In the genomic region with DNA sequence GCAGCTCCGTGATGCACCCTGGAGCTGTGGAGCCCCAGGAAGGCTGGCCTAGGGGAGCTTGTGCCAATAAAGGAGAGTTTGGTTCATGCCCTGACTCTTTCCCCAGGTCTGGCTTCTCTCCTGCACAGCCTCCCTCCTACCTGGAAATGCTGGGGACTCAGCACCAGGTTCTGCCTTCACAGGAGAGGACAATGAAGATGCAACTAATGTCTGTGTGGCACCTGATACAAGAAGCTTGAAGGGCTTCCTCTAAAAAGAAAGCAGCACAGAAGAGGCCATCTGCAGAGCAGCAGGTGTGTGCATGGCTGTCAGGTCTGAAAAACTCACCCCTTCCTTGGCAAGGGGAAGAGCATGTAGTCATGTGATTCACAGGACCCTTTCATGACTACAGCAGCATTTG, we compare ENCODE assay signal across 26 cellular contexts.
"Had no signal": no experiment of that assay in that cellular context is flagged by ENCODE, and none has a peak within 500 bp of the region (broad histone marks: within the 10 kb centered on the region; RNA-seq: fewer than 3 reads in every experiment).

No MANE protein-coding gene starts in this region.

- H3K36me3 ChIP-seq: stomach, suprapubic skin, thoracic aorta, thyroid gland, tibial artery, transverse colon, upper lobe of left lung, upper lobe of right lung, uterus, vagina had no signal

- H3K27ac ChIP-seq: stomach, suprapubic skin, testis, thoracic aorta, thyroid gland, tibial artery, tibial nerve, transverse colon, upper lobe of left lung, upper lobe of right lung, uterus, vagina had no signal

- H3K4me1 ChIP-seq: testis, tibial nerve, transverse colon, uterus, vagina had no signal

- H3K9me3 ChIP-seq: stomach, suprapubic skin, testis, thoracic aorta, thyroid gland, tibial artery, tibial nerve, transverse colon, upper lobe of left lung, upper lobe of right lung, uterus, vagina had no signal

- ATAC-seq: stimulated activated effector memory CD8-positive, alpha-beta T cell treated with anti-CD3 and anti-CD28 coated beads, Interleukin-12 subunit alpha, Interleukin-12 subunit beta, amount 100 ng/mL, for 72 hours; stimulated activated memory B cell treated with anti-CD40 and anti-IgM and Interleukin-4, amounts not matched to agents 10 μg/mL and 1 μg/mL and 100 μg/mL, for 72 hours; stimulated activated naive B cell treated with anti-CD40 and anti-IgM and Interleukin-4, amounts not matched to agents 10 μg/mL and 1 μg/mL and 100 μg/mL, for 72 hours; stimulated activated naive CD8-positive, alpha-beta T cell treated with anti-CD3 and anti-CD28 coated beads, Interleukin-15, amount 100 ng/mL, for 72 hours; stimulated activated naive CD8-positive, alpha-beta T cell treated with anti-CD3 and anti-CD28 coated beads, Interleukin-15, Interleukin-2, amounts not matched to agents 100 U/mL and 50 U/mL, for 24 hours; upper lobe of right lung had no signal

- H3K27me3 ChIP-seq: stomach, suprapubic skin, testis, thyroid gland, tibial artery, tibial nerve, transverse colon, upper lobe of left lung, upper lobe of right lung, uterus, vagina had no signal

- H3K4me3 ChIP-seq: stomach, suprapubic skin, testis, thoracic aorta, thyroid gland, tibial artery, tibial nerve, transverse colon, upper lobe of left lung, upper lobe of right lung, uterus, vagina had no signal

- DNase-seq: stimulated activated CD4-positive, alpha-beta T cell treated with anti-CD3 and anti-CD28 coated beads, Interleukin-2, amount 100 ng/mL, for 48 hours; stimulated activated CD4-positive, alpha-beta T cell treated with anti-CD3 and anti-CD28 coated beads, Interleukin-4, amount 100 ng/mL, for 1 hour; stimulated activated CD4-positive, alpha-beta T cell treated with anti-CD3 and anti-CD28 coated beads, Interleukin-4, amount 100 ng/mL, for 24 hours; stimulated activated CD4-positive, alpha-beta T cell treated with anti-CD3 and anti-CD28 coated beads, Interleukin-4, amount 100 ng/mL, for 4 hours; stimulated activated CD8-positive, alpha-beta memory T cell treated with anti-CD3 and anti-CD28 coated beads, Interleukin-4, amount 100 ng/mL, for 48 hours; stimulated activated naive B cell treated with anti-CD40 and anti-IgM and Interleukin-4, amounts not matched to agents 10 μg/mL and 1 μg/mL and 100 μg/mL, for 72 hours; stimulated activated naive CD4-positive, alpha-beta T cell; stimulated activated naive CD4-positive, alpha-beta T cell treated with Interleukin-2 at 50 U/mL for 16 hours; stimulated activated naive CD8-positive, alpha-beta T cell treated with anti-CD3 and anti-CD28 coated beads, Interleukin-15, amount 100 ng/mL, for 72 hours; stimulated activated naive CD8-positive, alpha-beta T cell treated with anti-CD3 and anti-CD28 coated beads, Interleukin-15, Interleukin-2, amounts not matched to agents 100 U/mL and 50 U/mL, for 24 hours; stomach; substantia nigra; testis; thyroid gland; tibial artery; transverse colon; trophoblast cell; upper lobe of right lung; uterus had no signal
